1 cellular context compared by ENCODE assay signal in genomic region chr20:3804254-3804751, GRCh38.
TF ChIP-seq lines count a peak whose summit lies in the region.

No MANE protein-coding gene starts in this region.

TF ChIP-seq in K562, 482 proteins besides CTCF, POLR2A, EP300 and RAD21:
- TF ChIP-seq CEBPB (tag; IDR thresholded peaks at IDR 0.05) (peak; percentile 51; the same call in 1 of the 2 replicates), NR2F6 (CRISPR knock-in tag; IDR thresholded peaks at IDR 0.05) (no peak)
TF ChIP-seq in K562: peak in this region for 1.
